Comparison of ENCODE assay signal across 31 cellular contexts in the genomic region with DNA sequence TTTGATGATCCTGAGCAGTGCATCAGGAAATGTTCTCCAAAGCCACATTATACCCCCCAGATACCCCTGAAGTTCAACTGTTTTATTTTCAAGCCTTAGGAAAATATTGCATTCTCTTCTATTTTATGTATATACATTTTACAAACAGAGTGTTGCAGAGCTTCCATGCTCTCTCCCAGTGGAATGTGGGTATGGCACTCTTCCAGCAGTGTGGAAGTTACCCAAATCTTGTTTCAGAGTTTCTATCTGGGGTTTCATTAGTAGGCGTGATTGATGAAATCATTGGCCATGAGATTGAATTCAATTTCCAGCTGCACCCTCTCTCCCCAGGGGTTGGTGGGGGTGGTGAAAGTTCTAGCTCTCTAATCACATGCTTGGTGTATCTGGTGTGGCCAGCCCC.
"Had no signal": no experiment of that assay in that cellular context is flagged by ENCODE, and none has a peak within 500 bp of the region (broad histone marks: within the 10 kb centered on the region; RNA-seq: fewer than 3 reads in every experiment).

No MANE protein-coding gene starts in this region.

- H3K4me3 ChIP-seq: ascending aorta, esophagus muscularis mucosa, gastrocnemius medialis, heart right ventricle, hepatocyte had no signal

- H3K36me3 Mint-ChIP-seq: activated naive CD4-positive, alpha-beta T cell treated with anti-CD3 and anti-CD28 coated beads, Interleukin-2, amount 10 ng/mL, durations not matched to agents 7 days and 5 days; activated naive CD4-positive, alpha-beta T cell treated with anti-CD3 and anti-CD28 coated beads, Interleukin-2, amount 50 U/mL, for 72 hours; activated naive CD8-positive, alpha-beta T cell treated with anti-CD3 and anti-CD28 coated beads, Interleukin-2, amount 10 ng/mL, durations not matched to agents 7 days and 5 days had no signal

- H3K4me1 Mint-ChIP-seq: activated B cell treated with CpG ODN at 0.5 μM for 24 hours; activated CD4-positive, alpha-beta memory T cell treated with anti-CD3 and anti-CD28 coated beads, Interleukin-2, amount 10 ng/mL, durations not matched to agents 7 days and 5 days; activated CD4-positive, alpha-beta T cell treated with anti-CD3 and anti-CD28 coated beads for 36 hours; activated CD4-positive, alpha-beta T cell treated with anti-CD3 and anti-CD28 coated beads, Interleukin-2, amount 10 ng/mL, durations not matched to agents 7 days and 5 days; activated naive CD4-positive, alpha-beta T cell treated with anti-CD3 and anti-CD28 coated beads, Interleukin-2, amount 10 ng/mL, durations not matched to agents 7 days and 5 days; activated naive CD8-positive, alpha-beta T cell treated with anti-CD3 and anti-CD28 coated beads, Interleukin-2, amount 10 ng/mL, durations not matched to agents 7 days and 5 days had no signal

- H3K4me2 ChIP-seq: hepatocyte had no signal

- H3K27me3 ChIP-seq: ascending aorta, esophagus muscularis mucosa, gastrocnemius medialis had no signal

- H3K27me3 Mint-ChIP-seq: activated CD4-positive, alpha-beta memory T cell treated with anti-CD3 and anti-CD28 coated beads, Interleukin-2, amount 10 ng/mL, durations not matched to agents 7 days and 5 days; activated CD4-positive, alpha-beta T cell treated with anti-CD3 and anti-CD28 coated beads for 36 hours had no signal

- H3K4me1 ChIP-seq: ascending aorta, foreskin keratinocyte, gastrocnemius medialis, heart right ventricle had no signal

- H3K9me3 Mint-ChIP-seq: activated B cell treated with CpG ODN at 0.5 μM for 24 hours; activated CD4-positive, alpha-beta memory T cell treated with anti-CD3 and anti-CD28 coated beads, Interleukin-2, amount 10 ng/mL, durations not matched to agents 7 days and 5 days; activated CD4-positive, alpha-beta T cell treated with anti-CD3 and anti-CD28 coated beads, Interleukin-2, amount 10 ng/mL, durations not matched to agents 7 days and 5 days; activated naive CD4-positive, alpha-beta T cell treated with anti-CD3 and anti-CD28 coated beads, Interleukin-2, amount 10 ng/mL, durations not matched to agents 7 days and 5 days; activated naive CD4-positive, alpha-beta T cell treated with anti-CD3 and anti-CD28 coated beads, Interleukin-2, amount 50 U/mL, for 72 hours; activated T-cell treated with anti-CD3 and anti-CD28 coated beads, Interleukin-2, amount 50 U/mL, for 24 hours; activated T-cell treated with anti-CD3 and anti-CD28 coated beads, Interleukin-2, amount 50 U/mL, for 72 hours; effector memory CD8-positive, alpha-beta T cell; T-helper 2 cell treated with Interferon-gamma antibody and Interleukin-4, amounts not matched to agents 5 μg/mL and 100 μg/mL, for 36 hours had no signal

- ATAC-seq: activated CD4-positive, alpha-beta T cell treated with anti-CD3 and anti-CD28 coated beads for 36 hours; activated naive CD4-positive, alpha-beta T cell treated with anti-CD3 and anti-CD28 coated beads, Interleukin-2, amount 50 U/mL, for 72 hours; activated T-cell treated with anti-CD3 and anti-CD28 coated beads, Interleukin-2, amount 50 U/mL, for 72 hours; effector memory CD8-positive, alpha-beta T cell; foreskin keratinocyte; gastrocnemius medialis; heart right ventricle; T-helper 17 cell had no signal

- H3K27ac ChIP-seq: ascending aorta, esophagus muscularis mucosa, foreskin keratinocyte, gastrocnemius medialis, heart right ventricle, hepatocyte, WERI-Rb-1 had no signal

- DNase-seq: activated B cell treated with CpG ODN at 0.5 μM for 24 hours; activated CD4-positive, alpha-beta memory T cell treated with anti-CD3 and anti-CD28 coated beads, Interleukin-2, amount 10 ng/mL, durations not matched to agents 7 days and 5 days; activated CD4-positive, alpha-beta T cell treated with anti-CD3 and anti-CD28 coated beads for 36 hours; activated CD4-positive, alpha-beta T cell treated with anti-CD3 and anti-CD28 coated beads, Interleukin-2, amount 10 ng/mL, durations not matched to agents 7 days and 5 days; activated CD4-positive, alpha-beta T cell treated with anti-CD3 and anti-CD28 coated beads, Interleukin-2, amount 50 U/mL, for 4 hours; activated CD4-positive, CD25-positive, alpha-beta regulatory T cell treated with anti-CD3 and anti-CD28 coated beads, Interleukin-2, amount 50 U/mL, for 72 hours; activated CD8-positive, alpha-beta memory T cell treated with anti-CD3 and anti-CD28 coated beads, Interleukin-2, amount 50 U/mL, for 48 hours; activated gamma-delta T cell; activated naive CD4-positive, alpha-beta T cell; activated naive CD4-positive, alpha-beta T cell treated with anti-CD3 and anti-CD28 coated beads, Interleukin-2, amount 10 ng/mL, durations not matched to agents 7 days and 5 days; activated naive CD8-positive, alpha-beta T cell treated with anti-CD3 and anti-CD28 coated beads, Interleukin-2, amount 10 ng/mL, durations not matched to agents 7 days and 5 days; activated T-cell treated with anti-CD3 and anti-CD28 coated beads for 4 hours; activated T-cell treated with anti-CD3 and anti-CD28 coated beads, Interleukin-2, amount 50 U/mL, for 24 hours; activated T-cell treated with anti-CD3 and anti-CD28 coated beads, Interleukin-2, amount 50 U/mL, for 72 hours; caudate nucleus; cortex of kidney; effector CD4-positive, alpha-beta T cell; effector memory CD8-positive, alpha-beta T cell; erythroblast; foreskin keratinocyte; gastrocnemius medialis; heart right ventricle; T-helper 1 cell; T-helper 17 cell; T1000; WERI-Rb-1 had no signal

- H2AFZ ChIP-seq: hepatocyte had no signal

- H3K9me3 ChIP-seq: ascending aorta, gastrocnemius medialis had no signal

- H3K27ac Mint-ChIP-seq: activated B cell treated with CpG ODN at 0.5 μM for 24 hours; activated CD4-positive, alpha-beta memory T cell treated with anti-CD3 and anti-CD28 coated beads, Interleukin-2, amount 10 ng/mL, durations not matched to agents 7 days and 5 days; activated CD4-positive, alpha-beta T cell treated with anti-CD3 and anti-CD28 coated beads for 36 hours; activated CD4-positive, alpha-beta T cell treated with anti-CD3 and anti-CD28 coated beads, Interleukin-2, amount 10 ng/mL, durations not matched to agents 7 days and 5 days; activated naive CD4-positive, alpha-beta T cell treated with anti-CD3 and anti-CD28 coated beads, Interleukin-2, amount 10 ng/mL, durations not matched to agents 7 days and 5 days; activated naive CD4-positive, alpha-beta T cell treated with anti-CD3 and anti-CD28 coated beads, Interleukin-2, amount 50 U/mL, for 72 hours; activated naive CD8-positive, alpha-beta T cell treated with anti-CD3 and anti-CD28 coated beads, Interleukin-2, amount 10 ng/mL, durations not matched to agents 7 days and 5 days; activated T-cell treated with anti-CD3 and anti-CD28 coated beads, Interleukin-2, amount 50 U/mL, for 24 hours; activated T-cell treated with anti-CD3 and anti-CD28 coated beads, Interleukin-2, amount 50 U/mL, for 72 hours; effector memory CD8-positive, alpha-beta T cell; T-helper 17 cell; T-helper 2 cell treated with Interferon-gamma antibody and Interleukin-4, amounts not matched to agents 5 μg/mL and 100 μg/mL, for 36 hours had no signal

- H3K4me3 Mint-ChIP-seq: activated B cell treated with CpG ODN at 0.5 μM for 24 hours; activated CD4-positive, alpha-beta memory T cell treated with anti-CD3 and anti-CD28 coated beads, Interleukin-2, amount 10 ng/mL, durations not matched to agents 7 days and 5 days; activated CD4-positive, alpha-beta T cell treated with anti-CD3 and anti-CD28 coated beads for 36 hours; activated CD4-positive, alpha-beta T cell treated with anti-CD3 and anti-CD28 coated beads, Interleukin-2, amount 10 ng/mL, durations not matched to agents 7 days and 5 days; activated naive CD4-positive, alpha-beta T cell treated with anti-CD3 and anti-CD28 coated beads, Interleukin-2, amount 10 ng/mL, durations not matched to agents 7 days and 5 days; activated naive CD8-positive, alpha-beta T cell treated with anti-CD3 and anti-CD28 coated beads, Interleukin-2, amount 10 ng/mL, durations not matched to agents 7 days and 5 days; activated T-cell treated with anti-CD3 and anti-CD28 coated beads, Interleukin-2, amount 50 U/mL, for 24 hours; activated T-cell treated with anti-CD3 and anti-CD28 coated beads, Interleukin-2, amount 50 U/mL, for 72 hours; effector memory CD8-positive, alpha-beta T cell; T-helper 17 cell; T-helper 2 cell treated with Interferon-gamma antibody and Interleukin-4, amounts not matched to agents 5 μg/mL and 100 μg/mL, for 36 hours had no signal

- H3K36me3 ChIP-seq: ascending aorta, esophagus muscularis mucosa, gastrocnemius medialis, heart right ventricle, WERI-Rb-1 had no signal
